8 cellular contexts compared by ENCODE assay signal in the genomic region with DNA sequence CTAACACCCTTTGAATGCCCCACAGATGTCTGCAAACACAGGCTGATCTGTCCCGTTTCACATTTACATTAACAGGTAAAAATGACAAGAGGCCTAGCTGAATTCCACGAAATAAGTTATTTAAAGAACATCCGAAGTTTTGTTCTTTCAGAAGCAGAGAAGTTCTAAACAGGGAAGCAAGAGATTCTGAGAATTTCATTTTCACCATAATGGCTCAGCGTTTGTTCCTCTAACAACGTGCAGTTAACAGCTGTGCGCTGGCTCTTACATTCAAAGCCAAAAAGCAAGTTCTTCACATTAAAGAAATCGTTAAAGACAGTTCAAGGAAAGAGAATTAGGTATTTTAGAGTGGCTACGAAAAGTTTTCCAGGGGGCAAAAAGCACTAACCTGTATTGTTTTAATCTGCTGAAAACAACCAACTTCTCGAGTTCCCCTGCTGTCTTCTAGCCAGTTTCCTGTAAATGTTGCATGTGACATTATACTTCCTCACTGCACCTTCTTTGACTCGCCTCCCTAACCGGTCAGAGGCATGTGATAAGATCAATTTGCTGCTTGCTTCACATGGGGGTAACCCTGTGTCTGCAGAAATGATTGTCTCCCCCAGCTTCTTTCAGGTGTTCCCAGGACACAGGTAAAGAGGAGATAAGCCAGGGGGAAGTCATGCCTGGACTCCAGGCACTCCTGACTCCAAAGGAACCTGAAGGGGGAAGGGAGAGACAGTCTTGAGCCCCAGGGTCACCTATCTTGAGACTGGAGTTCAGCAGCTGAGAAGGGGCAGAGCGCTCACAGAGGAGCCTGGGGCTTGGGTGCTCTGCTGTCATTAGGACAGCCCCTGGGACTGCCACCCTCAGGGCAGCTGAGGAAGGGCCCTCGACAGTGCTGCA. TPM values are rescaled to one million over a fixed set of nuclear protein-coding genes. Genes with fewer than 3 reads are reported as not detected.
DNase-seq lines count a peak whose midpoint lies in the region; ATAC-seq, FAIRE-seq and TF ChIP-seq lines count a peak whose summit lies in the region.

No MANE protein-coding gene starts in this region.

- H3K36me3 ChIP-seq in GM12878 (ENCODE audit: control insufficient read depth in 2 of 2, insufficient read depth in 2 of 2, low read length in 1 of 2) (no peaks in the 10 kb centered on the region; a peak in 1 of 4 replicates), muscle layer of duodenum (ENCODE audit: control insufficient read depth in 1 of 2, insufficient read depth in 2 of 2, low read length in 2 of 2) (no peaks in the 10 kb centered on the region)

- ATAC-seq in GM18907 (IDR thresholded peaks at IDR 0.05; ENCODE audit: unreplicated experiment) (peak; percentile 82), HG03039 (IDR thresholded peaks at IDR 0.05; ENCODE audit: unreplicated experiment) (peak; percentile 55), GM12878 (peak; percentile 85)

- intact Hi-C loops in GM12878 (cut with micrococcal nuclease; ENCODE audit: unreplicated experiment) = loop anchor here (1.0 to 2.0 kb wide), 2 partner anchors 26 to 48 kb away; no protein-coding TSS in a partner anchor

- H2AFZ ChIP-seq in GM12878 (ENCODE audit: control insufficient read depth, low read depth, low read length) = peak overlapping the region; percentile 82

- peak overlapping the region; percentile 91 for H3K27ac ChIP-seq in GM12878 (ENCODE audit: control insufficient read depth, insufficient read depth)
- peak overlapping the region; percentile 92 for H3K27ac ChIP-seq in muscle layer of duodenum (ENCODE audit: low read length)

- H3K9me3 ChIP-seq in GM12878 (replicated peaks; ENCODE audit: control insufficient read depth, insufficient read depth, low read length) (no peaks in the 10 kb centered on the region), muscle layer of duodenum (ENCODE audit: control insufficient read depth in 1 of 2, low read length in 2 of 2) (no peaks in the 10 kb centered on the region)

- FAIRE-seq in GM12878 (lab: Jason Lieb, UNC) (peak; percentile 75), urothelium cell line (lab: Jason Lieb, UNC) (no peak)

- TF ChIP-seq CTCF in GM12878 (IDR thresholded peaks at IDR 0.05 in 2 of 3, conservative IDR thresholded peaks at IDR 0.05 in 1 of 3; ENCODE audit: control insufficient read depth in 2 of 3, extremely low read depth in 1 of 3, insufficient read depth in 1 of 3, low read depth in 3 of 3, low read length in 3 of 3) = peak; percentile 35 to 47 (median 45); a peak in 5 of 6 replicates

- DNase-seq in SKM-1 treated with dmso at 0.1 percent for 144 hours (lab: John Stamatoyannopoulos, UW; ENCODE audit: unreplicated experiment) = peak; percentile 76
- DNase-seq in GM12878 (ENCODE audit: low read depth, low spot score) = peak; percentile 65
- no peak for DNase-seq in urothelium cell line (ENCODE audit: low spot score)
- no peak for DNase-seq in COLO668 (lab: John Stamatoyannopoulos, UW; ENCODE audit: unreplicated experiment)
- no peak for DNase-seq in NCI-H82 treated with DMSO at 0.1 percent for 48 hours (lab: John Stamatoyannopoulos, UW; ENCODE audit: unreplicated experiment)

- SMC1A ChIA-PET in GM12878 (lab: Charles Lee; ENCODE audit: uncharacterized antibody, unreplicated experiment) = interaction anchor here (0.6 to 16.0 kb wide), 14 partner anchors 11 to 299 kb away, joined by 3 to 512 read pairs (median 4); partner anchors contain the start of gene WIPF1

- H3K27me3 ChIP-seq in GM12878 (replicated peaks in 1 of 2; ENCODE audit: control insufficient read depth in 2 of 2, insufficient read depth in 2 of 2, low read length in 1 of 2) (no peaks in the 10 kb centered on the region), muscle layer of duodenum (ENCODE audit: low read depth, low read length) (no peaks in the 10 kb centered on the region)

- H3K4me1 ChIP-seq in GM12878 (ENCODE audit: control insufficient read depth, insufficient read depth, low read length) = peaks cover 22% of the 10 kb centered on the region
- peaks cover 17 to 48% of the 10 kb centered on the region in 2 donors for H3K4me1 ChIP-seq in muscle layer of duodenum (ENCODE audit: control insufficient read depth in 1 of 2, insufficient read depth in 2 of 2, low read length in 2 of 2)

- POLR2A ChIA-PET in GM12878 (lab: Charles Lee) = interaction anchor here (0.6 to 4.6 kb wide), 24 partner anchors 8 to 1347 kb away, joined by 3 to 72 read pairs (median 6); partner anchors contain the start of gene WIPF1

- peak overlapping the region; percentile 100 for H3K4me2 ChIP-seq in GM12878 (ENCODE audit: control insufficient read depth, insufficient read depth)

- no peak for TF ChIP-seq RAD21 in GM12878 (IDR thresholded peaks at IDR 0.05; ENCODE audit: insufficient read depth, low read depth, low read length)

- H3K4me3 ChIP-seq in GM12878 = peak overlapping the region; percentile 84
- peak overlapping the region; percentile 50 to 64 for H3K4me3 ChIP-seq in muscle layer of duodenum (ENCODE audit: low read depth in 1 of 2, low read length in 2 of 2)

- peak overlapping the region; percentile 79 for H3K9ac ChIP-seq in GM12878 (ENCODE audit: control insufficient read depth, insufficient read depth, low read length)

- H3K79me2 ChIP-seq in GM12878 (ENCODE audit: control insufficient read depth, insufficient read depth, low read length) = peaks cover 40% of the 10 kb centered on the region

- RAD21 ChIA-PET in GM12878 (lab: Charles Lee; ENCODE audit: unreplicated experiment) = interaction anchor here (0.6 to 5.5 kb wide), 16 partner anchors 11 to 174 kb away, joined by 3 to 137 read pairs (median 6); partner anchors contain the start of gene WIPF1

- no peak for TF ChIP-seq EP300 in GM12878 (IDR thresholded peaks at IDR 0.05; ENCODE audit: borderline replicate concordance in 1 of 2, control insufficient read depth in 1 of 2, low read depth in 2 of 2, low read length in 2 of 2)

- under 1% methylated on average over 13 of the region's 13 CpGs for WGBS in GM12878 (ENCODE audit: insufficient coverage, insufficient replicate concordance, low lambda C conversion rate, missing lambda C conversion rate)

- TF ChIP-seq POLR2A in GM12878 (IDR thresholded peaks at IDR 0.05; ENCODE audit: low read depth, low read length) = peak; percentile 60

- TSS peak; percentile 72 for BruUV-seq in GM12878 (replicated peaks; lab: Mats Ljungman, UMichigan)

- CTCF ChIA-PET in GM12878 (lab: Yijun Ruan, JAX) = interaction anchor here (0.7 to 6.8 kb wide), 19 partner anchors 10 to 171 kb away, joined by 3 to 76 read pairs (median 7); partner anchors contain the start of gene WIPF1

- H4K20me1 ChIP-seq in GM12878 (ENCODE audit: control insufficient read depth, insufficient read depth) = no peaks in the 10 kb centered on the region

- in situ Hi-C loops in GM12878 (cut with MboI) = no loop called here

TF ChIP-seq in GM12878, 131 proteins besides CTCF, POLR2A, EP300 and RAD21 (continues in another document):
- TF ChIP-seq CBX5 (IDR thresholded peaks at IDR 0.05; ENCODE audit: low read depth) = no peak
- peak; percentile 71 for TF ChIP-seq RAD51 (IDR thresholded peaks at IDR 0.05)
- TF ChIP-seq, protein P1, sequence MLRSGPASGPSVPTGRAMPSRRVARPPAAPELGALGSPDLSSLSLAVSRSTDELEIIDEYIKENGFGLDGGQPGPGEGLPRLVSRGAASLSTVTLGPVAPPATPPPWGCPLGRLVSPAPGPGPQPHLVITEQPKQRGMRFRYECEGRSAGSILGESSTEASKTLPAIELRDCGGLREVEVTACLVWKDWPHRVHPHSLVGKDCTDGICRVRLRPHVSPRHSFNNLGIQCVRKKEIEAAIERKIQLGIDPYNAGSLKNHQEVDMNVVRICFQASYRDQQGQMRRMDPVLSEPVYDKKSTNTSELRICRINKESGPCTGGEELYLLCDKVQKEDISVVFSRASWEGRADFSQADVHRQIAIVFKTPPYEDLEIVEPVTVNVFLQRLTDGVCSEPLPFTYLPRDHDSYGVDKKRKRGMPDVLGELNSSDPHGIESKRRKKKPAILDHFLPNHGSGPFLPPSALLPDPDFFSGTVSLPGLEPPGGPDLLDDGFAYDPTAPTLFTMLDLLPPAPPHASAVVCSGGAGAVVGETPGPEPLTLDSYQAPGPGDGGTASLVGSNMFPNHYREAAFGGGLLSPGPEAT (IDR thresholded peaks at IDR 0.05; ENCODE audit: low read depth) = 0 out of 2 replicates have a peak, but pooled peaks have one; percentile 25
- peak in 1 of 2 experiments; percentile 39; a peak in 1 of 4 replicates for TF ChIP-seq BHLHE40 (IDR thresholded peaks at IDR 0.05; ENCODE audit: borderline replicate concordance in 1 of 2, low read depth in 2 of 2, low read length in 1 of 2)
- 0 out of 2 replicates have a peak, but pooled peaks have one; percentile 1 for TF ChIP-seq CREB1 (IDR thresholded peaks at IDR 0.05; ENCODE audit: low read depth)
- no peak for TF ChIP-seq RB1 (IDR thresholded peaks at IDR 0.05; ENCODE audit: borderline replicate concordance)
- TF ChIP-seq IKZF1 (conservative IDR thresholded peaks at IDR 0.05) = 0 out of 2 replicates have a peak, but pooled peaks have one; percentile 43
- no peak for TF ChIP-seq MTA3 (IDR thresholded peaks at IDR 0.05; ENCODE audit: borderline replicate concordance, low read length)

RNA-seq across cellular contexts. Expression of gene WIPF1, which starts 36.8 kb away (rescaled TPM):
- total RNA-seq in GM12878 (2013; cell fraction: nucleolus; rRNA removed) = 126 and 131 TPM in 2 replicates
- total RNA-seq in GM12878 (2014; rRNA removed) (23.9 and 25.2 TPM in 2 replicates), GM12878 (2014; rRNA removed; fragmentation: Illumina TruSeq; extraction: Trizol) (52.1 and 57.1 TPM in 2 replicates), GM12878 (2021) (135 and 141 TPM in 2 replicates)
- polyA plus RNA-seq in GM12878 (2011; ENCODE audit: low read depth) = 45.3 TPM
- polyA plus RNA-seq in GM12878 (2011; rRNA removed) (96.8 and 110 TPM in 2 replicates), GM12878 (2014; fragmentation: Illumina TruSeq; extraction: Trizol) (185 and 188 TPM in 2 replicates), GM12878 (2014; fragmentation: Nextera tagmentation; extraction: Ambion mirVana) (10 to 100 TPM; 23.1 to 28.6 TPM), GM12878 (2014; rRNA removed) (66.7 and 68.8 TPM in 2 replicates), GM12878 (2016; fragmentation: Nextera tagmentation; extraction: Ambion mirVana) (10 to 100 TPM; 71.2 to 77.5 TPM)
- 103 and 160 TPM in 2 replicates for polyA plus RNA-seq in GM12878 (2011; cell fraction: cytosol; rRNA removed)
- polyA plus RNA-seq in GM12878 (2011; cell fraction: nucleus; rRNA removed) = 112 and 138 TPM in 2 replicates
- 115 and 116 TPM in 2 replicates for polyA plus RNA-seq in GM12878 (2012)
- 114 and 136 TPM in 2 replicates for polyA minus RNA-seq in GM12878 (2011; rRNA and poly(A)+ RNA removed)
- polyA minus RNA-seq in GM12878 (2011; cell fraction: cytosol; rRNA and poly(A)+ RNA removed) = 56.0 and 63.3 TPM in 2 replicates
- 84.1 and 152 TPM in 2 replicates for polyA minus RNA-seq in GM12878 (2011; cell fraction: nucleus; rRNA and poly(A)+ RNA removed)

Comparison
In these comparisons a context has a peak if more than half of its experiments do, and no peak if none do; other contexts are left out.
1. DNase-seq: peak in SKM-1 treated with dmso at 0.1 percent for 144 hours (single experiment) and GM12878 (single experiment); none in urothelium cell line (single experiment), COLO668 (single experiment) and NCI-H82 treated with DMSO at 0.1 percent for 48 hours (single experiment).
2. Peak in every context shown above with its lines, with median percentiles within 50 percentile points of each other: ATAC-seq.